Comparison of ENCODE assay signal across 18 cellular contexts in the genomic region with DNA sequence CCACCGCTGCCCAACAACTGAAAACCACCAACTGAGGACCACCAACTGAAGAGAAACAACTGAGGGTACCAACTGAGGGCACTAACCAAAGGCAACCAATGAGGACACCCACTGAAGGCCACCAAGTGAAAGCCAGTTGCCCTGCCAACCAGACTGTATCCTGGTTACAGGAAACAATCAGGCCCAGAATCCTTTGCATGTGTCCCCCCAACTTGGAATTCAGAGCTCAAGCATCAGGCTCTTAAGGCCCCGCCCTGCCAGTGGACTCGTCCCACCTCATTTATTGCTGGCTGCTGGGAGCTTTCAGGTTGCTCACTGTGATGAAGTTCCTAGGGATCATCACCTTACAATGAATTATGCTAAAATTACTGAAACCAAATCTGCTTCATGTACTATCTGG.
DNase-seq lines count a peak whose midpoint lies in the region; ATAC-seq and TF ChIP-seq lines count a peak whose summit lies in the region.
"Had no signal": no experiment of that assay in that cellular context is flagged by ENCODE, and none has a peak within 500 bp of the region (broad histone marks: within the 10 kb centered on the region; RNA-seq: fewer than 3 reads in every experiment).

No MANE protein-coding gene starts in this region.

- H2BK15ac ChIP-seq in mesendoderm (replicated peaks; ENCODE audit: low read depth): no peak overlapping the region

- H3K4me1 ChIP-seq in mesendoderm (ENCODE audit: control insufficient read depth, low read depth, low read length): no peaks in the 10 kb centered on the region
- H3K4me1 ChIP-seq: BLaER1 had no signal

- H3K4me3 ChIP-seq in GM12865 (ENCODE audit: low read depth, low read length) (no peak overlapping the region), mesendoderm (ENCODE audit: low read length) (no peak overlapping the region)
- H3K4me3 ChIP-seq: BLaER1, GM23248 had no signal

- no peak overlapping the region for H3K4me2 ChIP-seq in mesendoderm (ENCODE audit: low read length)
- H3K4me2 ChIP-seq: BLaER1 had no signal

- H3K4me1 Mint-ChIP-seq in WTC11 (peaks cover 5% of the 10 kb centered on the region), osteocyte (ENCODE audit: unreplicated experiment) (no peaks in the 10 kb centered on the region)
- H3K4me1 Mint-ChIP-seq: CD14-positive monocyte; CD4-positive, alpha-beta memory T cell had no signal

- H3K4ac ChIP-seq in mesendoderm (ENCODE audit: low read depth, low read length): no peak overlapping the region

- no peaks in the 10 kb centered on the region for H3K36me3 ChIP-seq in mesendoderm (ENCODE audit: control insufficient read depth, insufficient read depth, low read length)
- H3K36me3 ChIP-seq: BLaER1 had no signal

- no peak for ATAC-seq in WTC11
- ATAC-seq in activated naive CD4-positive, alpha-beta T cell treated with anti-CD3 and anti-CD28 coated beads, Interleukin-2, amount 50 U/mL, for 72 hours: no peak
- ATAC-seq in GM19395 (IDR thresholded peaks at IDR 0.05; ENCODE audit: unreplicated experiment): no peak
- ATAC-seq in HG03521 (IDR thresholded peaks at IDR 0.05; ENCODE audit: unreplicated experiment): no peak
- ATAC-seq: HepG2 had no signal

- TF ChIP-seq CTCF in GM12865 (IDR thresholded peaks at IDR 0.05; ENCODE audit: insufficient read depth, low read depth, low read length, missing control alignments) (no peak), WTC11 (IDR thresholded peaks at IDR 0.05) (no peak), osteocyte (IDR thresholded peaks at IDR 0.05) (no peak)

- no peak overlapping the region for H3K9ac ChIP-seq in mesendoderm (ENCODE audit: low read length)
- H3K9ac ChIP-seq: BLaER1, GM23248 had no signal

- H3K4me3 Mint-ChIP-seq in WTC11 (peak overlapping the region; percentile 16; the same call in 1 of the 2 replicates), osteocyte (ENCODE audit: unreplicated experiment) (no peak overlapping the region)
- H3K4me3 Mint-ChIP-seq: CD14-positive monocyte; CD4-positive, alpha-beta memory T cell; IgD-negative memory B cell had no signal

- H3K27me3 Mint-ChIP-seq in WTC11 (ENCODE audit: low read depth) (no peaks in the 10 kb centered on the region), osteocyte (ENCODE audit: unreplicated experiment) (peaks cover 7% of the 10 kb centered on the region)
- H3K27me3 Mint-ChIP-seq: IgD-negative memory B cell had no signal

- H3K9me3 Mint-ChIP-seq in WTC11 (no peaks in the 10 kb centered on the region), osteocyte (ENCODE audit: unreplicated experiment) (no peaks in the 10 kb centered on the region)
- no peaks in the 10 kb centered on the region for H3K9me3 Mint-ChIP-seq in activated naive CD4-positive, alpha-beta T cell treated with anti-CD3 and anti-CD28 coated beads, Interleukin-2, amount 50 U/mL, for 72 hours
- H3K9me3 Mint-ChIP-seq: CD14-positive monocyte; CD4-positive, alpha-beta memory T cell; IgD-negative memory B cell had no signal

- DNase-seq in GM12865 (ENCODE audit: low read depth) (peak; percentile 44), WTC11 (ENCODE audit: low spot score) (no peak), mesendoderm (peak; percentile 42), osteocyte (ENCODE audit: extremely low spot score, unreplicated experiment) (no peak)
- no peak for DNase-seq in activated naive CD4-positive, alpha-beta T cell treated with anti-CD3 and anti-CD28 coated beads, Interleukin-2, amount 50 U/mL, for 72 hours (ENCODE audit: low spot score in 2 of 2)
- DNase-seq: ACHN; CD4-positive, alpha-beta memory T cell; DMS79 treated with DMSO at 0.1 percent for 48 hours; GF-D8; HCEC 1CT; KBM-7 had no signal

- H3K79me1 ChIP-seq in mesendoderm (ENCODE audit: low read length): no peaks in the 10 kb centered on the region

- no peak overlapping the region for H3K18ac ChIP-seq in mesendoderm (ENCODE audit: low read length)

- no peak overlapping the region for H4K5ac ChIP-seq in mesendoderm (ENCODE audit: low read length)

- CTCF ChIA-PET in WTC11 (lab: Charles Lee): no interaction called here

- no CpG with 5 or more reads among the region's 3 CpGs for WGBS in mesendoderm (ENCODE audit: extremely low coverage, insufficient coverage, low lambda C conversion rate)

- no peak overlapping the region for H3K56ac ChIP-seq in mesendoderm (ENCODE audit: low read length)

- H2AK5ac ChIP-seq in mesendoderm (ENCODE audit: low read length): no peak overlapping the region

- no peaks in the 10 kb centered on the region for H3K27me3 ChIP-seq in mesendoderm (ENCODE audit: insufficient read depth, low read length, poor library complexity)
- H3K27me3 ChIP-seq: BLaER1 had no signal

- H3K36me3 Mint-ChIP-seq in WTC11 (no peaks in the 10 kb centered on the region), osteocyte (ENCODE audit: unreplicated experiment) (no peaks in the 10 kb centered on the region)
- no peaks in the 10 kb centered on the region for H3K36me3 Mint-ChIP-seq in activated naive CD4-positive, alpha-beta T cell treated with anti-CD3 and anti-CD28 coated beads, Interleukin-2, amount 50 U/mL, for 72 hours
- H3K36me3 Mint-ChIP-seq: CD14-positive monocyte; CD4-positive, alpha-beta memory T cell had no signal

- H4K8ac ChIP-seq in mesendoderm (ENCODE audit: low read depth, low read length): no peak overlapping the region

- H3K23ac ChIP-seq in mesendoderm (ENCODE audit: low read length): no peak overlapping the region

- H3K79me2 ChIP-seq in mesendoderm (ENCODE audit: control insufficient read depth, insufficient read depth, low read length): no peaks in the 10 kb centered on the region

- H3K27ac Mint-ChIP-seq in WTC11: no peak overlapping the region
- H3K27ac Mint-ChIP-seq in activated naive CD4-positive, alpha-beta T cell treated with anti-CD3 and anti-CD28 coated beads, Interleukin-2, amount 50 U/mL, for 72 hours: no peak overlapping the region
- H3K27ac Mint-ChIP-seq in osteocyte (ENCODE audit: unreplicated experiment): no peak overlapping the region
- H3K27ac Mint-ChIP-seq: CD14-positive monocyte; CD4-positive, alpha-beta memory T cell had no signal

- POLR2A ChIA-PET in WTC11 (lab: Charles Lee): interaction anchor here (0.6 kb wide), 1 partner anchor 9 kb away, joined by 3 read pairs; no protein-coding TSS in a partner anchor

- no peak overlapping the region for H2BK120ac ChIP-seq in mesendoderm (ENCODE audit: low read depth, low read length)

- no peak overlapping the region for H3K27ac ChIP-seq in mesendoderm (ENCODE audit: low read depth, low read length)
- H3K27ac ChIP-seq: BLaER1, GM23248 had no signal

- H2BK5ac ChIP-seq in mesendoderm (ENCODE audit: low read length): no peak overlapping the region

TF ChIP-seq in WTC11, 78 proteins besides CTCF, POLR2A, EP300 and RAD21 (continues in another document):
- TF ChIP-seq FOXK1 (CRISPR knock-in tag; IDR thresholded peaks at IDR 0.05) (no peak), ATF1 (CRISPR knock-in tag; IDR thresholded peaks at IDR 0.05) (no peak), GTF2I (CRISPR knock-in tag; conservative IDR thresholded peaks at IDR 0.05) (no peak), TEAD4 (CRISPR knock-in tag; IDR thresholded peaks at IDR 0.05) (no peak), ZNF138 (CRISPR knock-in tag; conservative IDR thresholded peaks at IDR 0.05) (no peak)
- TF ChIP-seq, protein P1, sequence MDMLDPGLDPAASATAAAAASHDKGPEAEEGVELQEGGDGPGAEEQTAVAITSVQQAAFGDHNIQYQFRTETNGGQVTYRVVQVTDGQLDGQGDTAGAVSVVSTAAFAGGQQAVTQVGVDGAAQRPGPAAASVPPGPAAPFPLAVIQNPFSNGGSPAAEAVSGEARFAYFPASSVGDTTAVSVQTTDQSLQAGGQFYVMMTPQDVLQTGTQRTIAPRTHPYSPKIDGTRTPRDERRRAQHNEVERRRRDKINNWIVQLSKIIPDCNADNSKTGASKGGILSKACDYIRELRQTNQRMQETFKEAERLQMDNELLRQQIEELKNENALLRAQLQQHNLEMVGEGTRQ (CRISPR knock-in tag; IDR thresholded peaks at IDR 0.05): no peak
- TF ChIP-seq, protein P2, sequence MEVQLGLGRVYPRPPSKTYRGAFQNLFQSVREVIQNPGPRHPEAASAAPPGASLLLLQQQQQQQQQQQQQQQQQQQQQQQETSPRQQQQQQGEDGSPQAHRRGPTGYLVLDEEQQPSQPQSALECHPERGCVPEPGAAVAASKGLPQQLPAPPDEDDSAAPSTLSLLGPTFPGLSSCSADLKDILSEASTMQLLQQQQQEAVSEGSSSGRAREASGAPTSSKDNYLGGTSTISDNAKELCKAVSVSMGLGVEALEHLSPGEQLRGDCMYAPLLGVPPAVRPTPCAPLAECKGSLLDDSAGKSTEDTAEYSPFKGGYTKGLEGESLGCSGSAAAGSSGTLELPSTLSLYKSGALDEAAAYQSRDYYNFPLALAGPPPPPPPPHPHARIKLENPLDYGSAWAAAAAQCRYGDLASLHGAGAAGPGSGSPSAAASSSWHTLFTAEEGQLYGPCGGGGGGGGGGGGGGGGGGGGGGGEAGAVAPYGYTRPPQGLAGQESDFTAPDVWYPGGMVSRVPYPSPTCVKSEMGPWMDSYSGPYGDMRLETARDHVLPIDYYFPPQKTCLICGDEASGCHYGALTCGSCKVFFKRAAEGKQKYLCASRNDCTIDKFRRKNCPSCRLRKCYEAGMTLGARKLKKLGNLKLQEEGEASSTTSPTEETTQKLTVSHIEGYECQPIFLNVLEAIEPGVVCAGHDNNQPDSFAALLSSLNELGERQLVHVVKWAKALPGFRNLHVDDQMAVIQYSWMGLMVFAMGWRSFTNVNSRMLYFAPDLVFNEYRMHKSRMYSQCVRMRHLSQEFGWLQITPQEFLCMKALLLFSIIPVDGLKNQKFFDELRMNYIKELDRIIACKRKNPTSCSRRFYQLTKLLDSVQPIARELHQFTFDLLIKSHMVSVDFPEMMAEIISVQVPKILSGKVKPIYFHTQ (CRISPR knock-in tag; IDR thresholded peaks at IDR 0.05): no peak

Comparison
In these comparisons a context has a peak if more than half of its experiments do, and no peak if none do; other contexts are left out.
1. DNase-seq: peak in GM12865 (single experiment) and mesendoderm (single experiment); none in WTC11 (single experiment), activated naive CD4-positive, alpha-beta T cell treated with anti-CD3 and anti-CD28 coated beads, Interleukin-2, amount 50 U/mL, for 72 hours (0 of 2) and osteocyte (single experiment).